Comparison of ENCODE assay signal across 2 cellular contexts in genomic region chr1:156749429-156750118, GRCh38.
A peak's percentile ranks its signal among the peaks of the same experiment; 100 is the strongest.
TF ChIP-seq lines count a peak whose summit lies in the region.

No MANE protein-coding gene starts in this region.

TF ChIP-seq in A549, 52 proteins besides CTCF, POLR2A, EP300 and RAD21:
- TF ChIP-seq MAFK (IDR thresholded peaks at IDR 0.05; ENCODE audit: partially characterized antibody) (no peak), FOSL2 (IDR thresholded peaks at IDR 0.05) (no peak), FOSL2 (CRISPR knock-in tag; IDR thresholded peaks at IDR 0.05) (no peak), MYC (IDR thresholded peaks at IDR 0.05; ENCODE audit: borderline replicate concordance, low read length) (no peak), KDM1A (IDR thresholded peaks at IDR 0.05; ENCODE audit: low read depth) (no peak), ZC3H11A (IDR thresholded peaks at IDR 0.05) (no peak)

TF ChIP-seq in K562, 482 proteins besides CTCF, POLR2A, EP300 and RAD21 (continues in another document):
- no peak for TF ChIP-seq NONO (IDR thresholded peaks at IDR 0.05; ENCODE audit: low read depth in 2 of 2, low read length in 1 of 2)
- TF ChIP-seq PKNOX1 (IDR thresholded peaks at IDR 0.05): no peak
- no peak for TF ChIP-seq MAZ (CRISPR knock-in tag; conservative IDR thresholded peaks at IDR 0.05 in 1 of 2, IDR thresholded peaks at IDR 0.05 in 1 of 2)
- no peak for TF ChIP-seq ZNF778 (CRISPR knock-in tag; IDR thresholded peaks at IDR 0.05)
- TF ChIP-seq TAL1 (IDR thresholded peaks at IDR 0.05): peak; percentile 44; the same call in 1 of the 2 replicates
- peak; percentile 14; the same call in 1 of the 2 replicates for TF ChIP-seq CTBP1 (IDR thresholded peaks at IDR 0.05; ENCODE audit: borderline replicate concordance)
- TF ChIP-seq SRF (CRISPR knock-in tag; IDR thresholded peaks at IDR 0.05): no peak; a peak in 1 of 4 replicates
- TF ChIP-seq TEAD1 (CRISPR knock-in tag; IDR thresholded peaks at IDR 0.05): 0 out of 4 replicates have a peak, but pooled peaks of 1 of the 2 experiments have one; percentile 51
- no peak for TF ChIP-seq THAP12 (CRISPR knock-in tag; IDR thresholded peaks at IDR 0.05)
- no peak for TF ChIP-seq RB1 (IDR thresholded peaks at IDR 0.05; ENCODE audit: low read depth)
- TF ChIP-seq GATAD2A (IDR thresholded peaks at IDR 0.05): no peak
- peak; percentile 54 for TF ChIP-seq TAF1 (IDR thresholded peaks at IDR 0.05; ENCODE audit: control insufficient read depth, extremely low read depth, insufficient read depth, low read length, severe bottlenecking)
- peak; percentile 17; the same call in 1 of the 2 replicates for TF ChIP-seq POLR2AphosphoS5 (IDR thresholded peaks at IDR 0.05; ENCODE audit: control insufficient read depth, insufficient read depth, low read depth, low read length)
- TF ChIP-seq ZBTB40 (IDR thresholded peaks at IDR 0.05): peak; percentile 45
- no peak for TF ChIP-seq ZBTB40 (CRISPR knock-in tag; IDR thresholded peaks at IDR 0.05)
- no peak for TF ChIP-seq TEAD2 (tag; IDR thresholded peaks at IDR 0.05)
- TF ChIP-seq CBX2 (IDR thresholded peaks at IDR 0.05; ENCODE audit: insufficient read depth, low read length, poor library complexity, severe bottlenecking): no peak
- TF ChIP-seq ZNF395 (CRISPR knock-in tag; IDR thresholded peaks at IDR 0.05): peak; percentile 42; the same call in 1 of the 2 replicates
- no peak for TF ChIP-seq CEBPB (tag; IDR thresholded peaks at IDR 0.05)
- peak; percentile 70 for TF ChIP-seq CBFA2T3 (IDR thresholded peaks at IDR 0.05)
- peak; percentile 30; the same call in 1 of the 2 replicates for TF ChIP-seq PHB (CRISPR knock-in tag; IDR thresholded peaks at IDR 0.05)
- peak; percentile 70; the same call in 1 of the 2 replicates for TF ChIP-seq FOXK1 (CRISPR knock-in tag; IDR thresholded peaks at IDR 0.05; ENCODE audit: borderline replicate concordance)
- TF ChIP-seq MEIS2 (IDR thresholded peaks at IDR 0.05; ENCODE audit: partially characterized antibody): no peak
- TF ChIP-seq DPF2 (IDR thresholded peaks at IDR 0.05): 0 out of 2 replicates have a peak, but pooled peaks have one; percentile 4
- no peak for TF ChIP-seq CREB3L1 (IDR thresholded peaks at IDR 0.05; ENCODE audit: borderline replicate concordance, low read depth)
- no peak for TF ChIP-seq RBM34 (IDR thresholded peaks at IDR 0.05; ENCODE audit: borderline replicate concordance, insufficient read depth, low read length)
- 0 out of 2 replicates have a peak, but pooled peaks have one; percentile 45 for TF ChIP-seq NCOR1 (IDR thresholded peaks at IDR 0.05)
- no peak for TF ChIP-seq ZNF76 (CRISPR knock-in tag; IDR thresholded peaks at IDR 0.05; ENCODE audit: borderline replicate concordance)
- TF ChIP-seq CC2D1A (IDR thresholded peaks at IDR 0.05): no peak
- TF ChIP-seq ATF3 (IDR thresholded peaks at IDR 0.05): no peak
- 0 out of 2 replicates have a peak, but pooled peaks have one; percentile 26 for TF ChIP-seq ATF3 (CRISPR knock-in tag; conservative IDR thresholded peaks at IDR 0.05)
- TF ChIP-seq CBFA2T2 (conservative IDR thresholded peaks at IDR 0.05): peak; percentile 39
- no peak for TF ChIP-seq ZBTB33 (CRISPR knock-in tag; IDR thresholded peaks at IDR 0.05)
- peak; percentile 23 for TF ChIP-seq CHD1 (IDR thresholded peaks at IDR 0.05; ENCODE audit: low read length)
- TF ChIP-seq ZNF431 (CRISPR knock-in tag; IDR thresholded peaks at IDR 0.05): no peak
- TF ChIP-seq ZBTB7A (IDR thresholded peaks at IDR 0.05; ENCODE audit: borderline replicate concordance, control insufficient read depth, low read depth, low read length): no peak
- no peak for TF ChIP-seq PHF21A (IDR thresholded peaks at IDR 0.05; ENCODE audit: borderline replicate concordance, low read depth)
- TF ChIP-seq ZNF512 (tag; IDR thresholded peaks at IDR 0.05): no peak
- peak; percentile 66 for TF ChIP-seq TCF3 (CRISPR knock-in tag; IDR thresholded peaks at IDR 0.05)
- TF ChIP-seq ARID1B (IDR thresholded peaks at IDR 0.05): peak; percentile 75
- peak; percentile 28; the same call in 1 of the 2 replicates for TF ChIP-seq TEAD4 (IDR thresholded peaks at IDR 0.05; ENCODE audit: low read length)
- no peak for TF ChIP-seq TEAD4 (CRISPR knock-in tag; IDR thresholded peaks at IDR 0.05; ENCODE audit: borderline replicate concordance)
- 0 out of 2 replicates have a peak, but pooled peaks have one; percentile 24 for TF ChIP-seq ETV1 (tag; conservative IDR thresholded peaks at IDR 0.05; ENCODE audit: low read depth)
